1 cellular context compared by ENCODE assay signal in genomic region chr6:137056121-137056880, GRCh38.
A peak's percentile ranks its signal among the peaks of the same experiment; 100 is the strongest.
TF ChIP-seq lines count a peak whose summit lies in the region.

No MANE protein-coding gene starts in this region.

TF ChIP-seq in HCT116, 20 proteins besides CTCF, POLR2A, EP300 and RAD21 (continued from another document):
- TF ChIP-seq ZBTB33 (IDR thresholded peaks at IDR 0.05; ENCODE audit: extremely low read depth, insufficient replicate concordance, low read length), result no peak
- peak; percentile 53; the same call in 1 of the 2 replicates for TF ChIP-seq SIN3A (IDR thresholded peaks at IDR 0.05; ENCODE audit: low read depth)
- no peak for TF ChIP-seq ATF3 (IDR thresholded peaks at IDR 0.05)
- TF ChIP-seq YY1 (IDR thresholded peaks at IDR 0.05; ENCODE audit: extremely low read depth, insufficient replicate concordance, low read depth, low read length), result no peak
- TF ChIP-seq EZH2 (IDR thresholded peaks at IDR 0.05), result no peak
- peak; percentile 82 for TF ChIP-seq JUND (IDR thresholded peaks at IDR 0.05)
- no peak for TF ChIP-seq ELF1 (IDR thresholded peaks at IDR 0.05; ENCODE audit: borderline replicate concordance, low read depth)
- no peak for TF ChIP-seq ZNF274 (IDR thresholded peaks at IDR 0.05; ENCODE audit: low read depth, low read length)
- no peak for TF ChIP-seq POLR2AphosphoS5 (IDR thresholded peaks at IDR 0.05; ENCODE audit: low read depth, low read length)
- TF ChIP-seq ZFX (IDR thresholded peaks at IDR 0.05), result no peak
- peak; percentile 55; the same call in 1 of the 2 replicates for TF ChIP-seq CEBPB (IDR thresholded peaks at IDR 0.05; ENCODE audit: low read depth)
